Comparison of ENCODE assay signal across 8 cellular contexts in the genomic region with DNA sequence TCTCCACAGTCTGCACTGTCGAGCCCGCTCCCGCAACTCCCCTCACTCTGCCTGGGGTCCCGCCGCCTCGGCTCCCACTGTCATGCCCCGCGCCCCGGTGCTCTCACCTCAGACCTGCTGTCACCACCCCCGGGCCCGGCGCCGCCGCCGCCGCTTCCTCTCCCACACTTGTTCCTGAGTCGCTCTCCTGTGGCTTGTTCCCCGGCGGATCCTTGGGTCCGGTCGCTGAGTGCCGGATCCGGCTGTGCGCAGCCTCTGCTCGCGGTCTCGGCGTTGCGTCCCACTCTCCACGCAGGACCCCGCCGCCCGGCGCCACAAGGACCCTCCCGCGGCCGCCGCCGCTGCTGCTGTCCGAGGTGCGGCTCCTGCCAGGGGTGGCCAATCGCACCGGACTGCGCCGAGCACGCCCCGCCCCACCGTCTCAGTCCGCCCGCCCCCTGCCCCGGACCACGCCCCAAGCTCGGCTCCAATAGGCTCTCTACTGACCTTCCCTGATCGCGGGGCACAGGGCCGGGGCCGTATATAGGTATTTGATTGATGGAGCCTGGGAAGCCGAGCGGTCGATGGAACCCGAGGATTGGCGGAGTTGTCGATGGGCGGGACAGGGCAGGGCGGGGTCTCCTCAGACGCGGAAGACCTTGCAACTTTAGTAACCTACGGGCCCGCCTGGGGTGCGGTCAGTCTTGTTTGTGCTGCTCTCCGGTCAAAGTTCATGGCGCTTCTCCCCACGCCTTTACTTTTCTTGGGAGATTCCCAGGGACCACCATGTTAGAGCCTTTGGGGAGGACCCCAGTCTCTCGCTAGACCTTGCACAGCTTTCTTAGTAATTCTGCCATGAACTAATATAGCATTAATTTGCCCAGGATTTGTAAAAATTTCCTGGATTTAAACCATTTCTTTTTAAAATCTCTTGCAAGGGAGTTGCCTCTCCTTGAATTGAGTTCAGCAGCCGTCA. TPM values are rescaled to one million over a fixed set of nuclear protein-coding genes. Genes with fewer than 3 reads are reported as not detected.
DNase-seq lines count a peak whose midpoint lies in the region; ATAC-seq, FAIRE-seq and TF ChIP-seq lines count a peak whose summit lies in the region.

A gene (minus strand): TSS at position 367 of the 955 bp plus-strand sequence. CDS start 117,340 bp downstream, outside the sequence.

- TF ChIP-seq POLR2A in body of pancreas (IDR thresholded peaks at IDR 0.05) (peak; percentile 75 to 97 (median 95)), sigmoid colon (IDR thresholded peaks at IDR 0.05) (peak; percentile 82 to 89)

- peak within 1 kb of the TSS; percentile 83 to 98 for H3K4me3 ChIP-seq in body of pancreas
- peak within 1 kb of the TSS; percentile 74 to 94 (median 86) for H3K4me3 ChIP-seq in sigmoid colon

- TF ChIP-seq CTCF in 22Rv1 (IDR thresholded peaks at IDR 0.05): no peak
- TF ChIP-seq CTCF in body of pancreas (IDR thresholded peaks at IDR 0.05): peak in 1 of 7 experiments; percentile 15
- no peak for TF ChIP-seq CTCF in sigmoid colon (IDR thresholded peaks at IDR 0.05)

- no peaks in the 10 kb centered on the region for H3K36me3 ChIP-seq in body of pancreas (replicated peaks in 1 of 2; ENCODE audit: insufficient read depth in 1 of 2, low read depth in 2 of 2)
- no peaks in the 10 kb centered on the region for H3K36me3 ChIP-seq in sigmoid colon

- peak within 1 kb of the TSS; percentile 95 for H3K27ac ChIP-seq in 22Rv1
- H3K27ac ChIP-seq in body of pancreas: peak within 1 kb of the TSS; percentile 63 to 94 (median 77)
- peak within 1 kb of the TSS; percentile 83 to 95 (median 92) for H3K27ac ChIP-seq in sigmoid colon

- no peaks in the 10 kb centered on the region for H3K9me3 ChIP-seq in body of pancreas
- no peaks in the 10 kb centered on the region for H3K9me3 ChIP-seq in sigmoid colon

- 0% methylated on average over 17 to 63 of the region's 75 CpGs for WGBS in body of pancreas, 2 donors
- 0% methylated on average over 75 of the region's 75 CpGs for WGBS in sigmoid colon, 2 donors

- ATAC-seq in GM18520 (IDR thresholded peaks at IDR 0.05; ENCODE audit: unreplicated experiment) (peak; percentile 63), HG03064 (IDR thresholded peaks at IDR 0.05; ENCODE audit: low read depth, unreplicated experiment) (peak; percentile 61), body of pancreas (peak; percentile 93)

- intact Hi-C loops in body of pancreas (cut with DNase I) (loop anchor here (10.0 kb wide), 1 partner anchor 198 kb away; no protein-coding TSS in a partner anchor), sigmoid colon (cut with DNase I) (loop anchor here (2.0 to 10.0 kb wide), 3 partner anchors 184 to 358 kb away; a partner anchor contains a TSS)

- FAIRE-seq in TTC549 (lab: Jason Lieb, UNC): peak; percentile 5

- H3K27me3 ChIP-seq in body of pancreas (no peaks in the 10 kb centered on the region), sigmoid colon (no peaks in the 10 kb centered on the region)

- H3K4me1 ChIP-seq in body of pancreas (peaks cover 38% of the 10 kb centered on the region), sigmoid colon (peaks cover 0 to 58% (median 42%) of the 10 kb centered on the region in 4 donors)

- TF ChIP-seq EP300 in sigmoid colon (IDR thresholded peaks at IDR 0.05): peak in 1 of 4 donors; percentile 20

- peak; percentile 97 for DNase-seq in NCI-H2107 treated with DMSO at 0.1 percent for 48 hours (lab: John Stamatoyannopoulos, UW; ENCODE audit: unreplicated experiment)
- DNase-seq in body of pancreas: peak; percentile 99
- DNase-seq in iPS DF 19.7 (ENCODE audit: low read depth, low spot score): peak; percentile 91
- DNase-seq in sigmoid colon: peak; percentile 100

RNA-seq across cellular contexts. Expression of the gene that starts here (rescaled TPM):
- total RNA-seq in body of pancreas (10 to 100 TPM; 15.6 to 29.3 TPM), sigmoid colon (10 to 100 TPM; 18.9 to 66.2 (median 31.6) TPM)
- 10 to 100 TPM; 23.4 to 31.0 (median 29.4) TPM for polyA plus RNA-seq in sigmoid colon

Comparison
In these comparisons a context has a peak if more than half of its experiments do, and no peak if none do; other contexts are left out.
1. Peak in every context shown above with its lines: DNase-seq, ATAC-seq, H3K4me3 ChIP-seq and H3K27ac ChIP-seq.